Comparison of ENCODE assay signal across 9 cellular contexts in the genomic region with DNA sequence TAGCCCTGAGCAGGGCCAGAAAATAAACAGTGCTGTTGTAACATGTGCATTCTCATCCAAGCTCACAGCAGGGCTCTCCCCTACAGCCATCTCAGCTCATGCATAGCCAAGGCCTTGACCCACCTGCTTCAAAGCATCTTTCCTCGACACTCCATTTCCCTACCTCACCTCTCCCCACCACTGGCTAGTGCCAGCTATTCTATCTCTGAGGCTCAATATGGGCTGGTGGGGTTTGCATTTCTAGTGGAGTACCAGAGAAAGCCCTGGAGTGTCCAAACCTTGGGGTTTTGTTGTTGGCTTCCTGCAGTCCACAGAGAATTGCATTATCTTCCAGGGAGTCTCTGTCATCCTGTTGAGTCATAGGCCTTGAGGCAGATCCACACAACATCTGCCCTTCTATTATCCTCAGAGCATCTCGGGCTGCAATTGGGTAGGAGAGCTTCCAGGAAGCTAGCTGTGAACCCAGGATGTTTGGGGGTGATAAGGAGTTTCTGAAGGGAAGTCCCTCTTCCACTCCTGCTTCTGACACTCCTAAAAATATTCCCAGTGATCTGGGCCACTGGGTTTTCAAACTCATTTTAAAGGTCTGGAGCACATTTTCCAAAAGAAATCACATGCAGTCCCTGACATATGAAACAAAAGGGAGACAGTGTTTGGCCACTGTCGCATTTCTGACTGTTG. TPM values are rescaled to one million over a fixed set of nuclear protein-coding genes. Genes with fewer than 3 reads are reported as not detected.
DNase-seq lines count a peak whose midpoint lies in the region; ATAC-seq and TF ChIP-seq lines count a peak whose summit lies in the region.
"Had no signal": no experiment of that assay in that cellular context is flagged by ENCODE, and none has a peak within 500 bp of the region (broad histone marks: within the 10 kb centered on the region; RNA-seq: fewer than 3 reads in every experiment).

No MANE protein-coding gene starts in this region.

- POLR2A ChIA-PET in RWPE1 (lab: Yijun Ruan, JAX; ENCODE audit: low non-redundant PET): no interaction called here

- ATAC-seq in HG03108 (IDR thresholded peaks at IDR 0.05; ENCODE audit: unreplicated experiment): no peak

- intact Hi-C loops in prostate gland (cut with DNase I): no loop called here

- in situ Hi-C loops in G401 (cut with HindIII; ENCODE audit: low sequenced_read_pairs): no loop called here

- 61% methylated on average over 3 of the region's 3 CpGs for WGBS in prostate gland

- no peak overlapping the region for H3K4me3 ChIP-seq in prostate gland

- DNase-seq in G401 (ENCODE audit: low spot score) (peak; percentile 22), RWPE1 (ENCODE audit: low spot score) (peak; percentile 87), fibroblast of gingiva (ENCODE audit: low read depth) (peak; percentile 86), pulmonary artery endothelial cell (ENCODE audit: low read depth, low spot score) (peak; percentile 13), SIG-M5 (lab: John Stamatoyannopoulos, UW) (no peak), prostate gland (ENCODE audit: low spot score) (no peak), activated gamma-delta T cell (lab: John Stamatoyannopoulos, UW) (no peak)
- DNase-seq: stimulated activated CD4-positive, alpha-beta T cell treated with anti-CD3 and anti-CD28 coated beads, Interleukin-1b, Interleukin-23, amount 100 ng/mL, for 48 hours had no signal

- no peak for TF ChIP-seq POLR2A in prostate gland (IDR thresholded peaks at IDR 0.05)

- no peaks in the 10 kb centered on the region for H3K27me3 ChIP-seq in prostate gland (replicated peaks; ENCODE audit: insufficient read depth)

- CTCF ChIA-PET in RWPE1 (lab: Yijun Ruan, JAX): interaction anchor here (0.6 to 0.9 kb wide), 3 partner anchors 10 to 215 kb away, joined by 3 read pairs; no protein-coding TSS in a partner anchor

- H3K36me3 ChIP-seq in prostate gland: no peaks in the 10 kb centered on the region

- H3K27ac ChIP-seq in RWPE1: peak overlapping the region; percentile 66
- H3K27ac ChIP-seq in prostate gland: peak overlapping the region in 1 of 2 donors; percentile 13

- H3K9me3 ChIP-seq in prostate gland: no peaks in the 10 kb centered on the region

- no peak for TF ChIP-seq CTCF in RWPE1 (conservative IDR thresholded peaks at IDR 0.05; ENCODE audit: low read depth)
- TF ChIP-seq CTCF in prostate gland (IDR thresholded peaks at IDR 0.05): no peak

- H3K4me1 ChIP-seq in prostate gland (replicated peaks): no peaks in the 10 kb centered on the region

RNA-seq across cellular contexts. Expression of gene AMOTL1, which starts 36.1 kb away (rescaled TPM):
- 33.0 and 45.9 TPM in 2 replicates for total RNA-seq in G401 (2014; rRNA removed; shearing (Covaris generic))
- total RNA-seq in pulmonary artery endothelial cell (46.2 and 49.5 TPM in 2 replicates), prostate gland (10 to 100 TPM; 49.2 to 67.2 TPM)

Comparison
In these comparisons a context has a peak if more than half of its experiments do, and no peak if none do; other contexts are left out.
1. DNase-seq: peak in G401 (single experiment), RWPE1 (single experiment), fibroblast of gingiva (single experiment) and pulmonary artery endothelial cell (single experiment); none in SIG-M5 (single experiment), prostate gland (single experiment) and activated gamma-delta T cell (single experiment).